Comparison of ENCODE assay signal across 9 cellular contexts in the genomic region with DNA sequence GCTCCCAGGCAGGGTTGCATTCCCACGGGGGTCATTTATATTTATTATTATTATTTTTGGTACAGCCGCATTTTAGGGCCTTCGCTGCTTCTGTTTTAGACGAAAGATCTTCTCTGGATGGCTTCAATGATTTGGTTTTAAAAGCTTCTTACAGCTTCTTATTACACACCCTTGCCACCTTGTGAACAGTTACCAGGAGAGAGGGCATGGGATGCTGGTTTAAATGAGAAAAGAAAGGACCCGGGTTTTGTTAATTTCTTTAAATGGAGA. TPM values are rescaled to one million over a fixed set of nuclear protein-coding genes. Genes with fewer than 3 reads are reported as not detected.
DNase-seq lines count a peak whose midpoint lies in the region; ATAC-seq, FAIRE-seq and TF ChIP-seq lines count a peak whose summit lies in the region.
"Had no signal": no experiment of that assay in that cellular context is flagged by ENCODE, and none has a peak within 500 bp of the region (broad histone marks: within the 10 kb centered on the region; RNA-seq: fewer than 3 reads in every experiment).

No MANE protein-coding gene starts in this region.

- H3K4me1 ChIP-seq in right lobe of liver (peaks cover 0 to 19% (median 0%) of the 10 kb centered on the region in 4 donors), HepG2 (ENCODE audit: insufficient read depth, low read length) (peaks cover 13% of the 10 kb centered on the region), vagina (peaks cover 28% of the 10 kb centered on the region)
- H3K4me1 ChIP-seq: HAP-1 had no signal

- H3K27me3 ChIP-seq in right lobe of liver = peaks cover 0 to 10% of the 10 kb centered on the region in 2 donors
- H3K27me3 ChIP-seq in HepG2 (ENCODE audit: control insufficient read depth in 1 of 2, insufficient read depth in 2 of 2, low read length in 2 of 2) = peaks cover 4 to 69% of the 10 kb centered on the region in 2 experiments; a peak in 4 of 5 replicates
- H3K27me3 ChIP-seq in vagina = no peaks in the 10 kb centered on the region
- H3K27me3 ChIP-seq in H7 (ENCODE audit: control insufficient read depth, insufficient read depth, low read length) = peaks cover 33% of the 10 kb centered on the region

- H3K9ac ChIP-seq in HepG2 (ENCODE audit: insufficient read depth, low read depth, low read length) = no peak overlapping the region

- H3K4me3 Mint-ChIP-seq in nephron = peak overlapping the region; percentile 92 to 99 (median 92)

- H3K27me3 Mint-ChIP-seq in nephron (ENCODE audit: low read depth) = peaks cover 61% of the 10 kb centered on the region

- BruUV-seq in HepG2 (replicated peaks; lab: Mats Ljungman, UMichigan) = no TSS peak

- no peak for TF ChIP-seq EP300 in HepG2 (IDR thresholded peaks at IDR 0.05; ENCODE audit: low read depth in 2 of 2, low read length in 2 of 2)
- TF ChIP-seq EP300 in HepG2 (CRISPR knock-in tag; IDR thresholded peaks at IDR 0.05; ENCODE audit: borderline replicate concordance) = no peak

- H3K4me2 ChIP-seq in HepG2 (ENCODE audit: low read depth, low read length) = no peak overlapping the region

- no peaks in the 10 kb centered on the region for H3K79me2 ChIP-seq in HepG2 (ENCODE audit: insufficient read depth, low read length)

- CTCF ChIA-PET in HepG2 (lab: Yijun Ruan, JAX; ENCODE audit: low intra/inter-chr PET ratio, low total read pairs) = no interaction called here

- H3K4me3 ChIP-seq in right lobe of liver (peak overlapping the region; percentile 49 to 60 (median 54)), HepG2 (replicated peaks in 1 of 3; ENCODE audit: insufficient read depth in 1 of 3, low read depth in 2 of 3, low read length in 3 of 3) (no peak overlapping the region), cardiac fibroblast (replicated peaks in 1 of 2; ENCODE audit: low read depth in 2 of 2, low read length in 2 of 2) (peak overlapping the region; percentile 59 to 77), vagina (peak overlapping the region; percentile 55 to 77), H7 (ENCODE audit: insufficient read depth, low read depth, low read length) (no peak overlapping the region)
- H3K4me3 ChIP-seq: HAP-1 had no signal

- H3K36me3 Mint-ChIP-seq in nephron (ENCODE audit: low read depth) = no peaks in the 10 kb centered on the region

- TF ChIP-seq CTCF in right lobe of liver (IDR thresholded peaks at IDR 0.05) (no peak), HepG2 (CRISPR knock-in tag; IDR thresholded peaks at IDR 0.05) (no peak), cardiac fibroblast (IDR thresholded peaks at IDR 0.05; ENCODE audit: low read depth, low read length) (no peak), nephron (IDR thresholded peaks at IDR 0.05; ENCODE audit: unreplicated experiment in 3 of 3) (no peak), vagina (IDR thresholded peaks at IDR 0.05) (no peak)

- peak overlapping the region in 1 of 3 experiments; percentile 30 for H3K27ac Mint-ChIP-seq in nephron

- no peaks in the 10 kb centered on the region for H4K20me1 ChIP-seq in HepG2 (ENCODE audit: insufficient read depth, low read length)

- 47% methylated on average over 5 of the region's 5 CpGs for WGBS in right lobe of liver (ENCODE audit: insufficient coverage, low coverage, low lambda C conversion rate, missing lambda C conversion rate)
- WGBS in HepG2 (ENCODE audit: low lambda C conversion rate) = 31% methylated on average over 5 of the region's 5 CpGs

- H3K4me1 Mint-ChIP-seq in nephron = peaks cover 26% of the 10 kb centered on the region

- no peak overlapping the region for H2AFZ ChIP-seq in HepG2 (ENCODE audit: low read length)

- TF ChIP-seq RAD21 in HepG2 (CRISPR knock-in tag; IDR thresholded peaks at IDR 0.05) = no peak

- FAIRE-seq in HepG2 (lab: Jason Lieb, UNC) = no peak

- H3K9me3 ChIP-seq in right lobe of liver (no peaks in the 10 kb centered on the region), HepG2 (ENCODE audit: low read length) (no peaks in the 10 kb centered on the region), vagina (no peaks in the 10 kb centered on the region)
- H3K9me3 ChIP-seq: HAP-1 had no signal

- no peaks in the 10 kb centered on the region for H3K9me3 Mint-ChIP-seq in nephron

- in situ Hi-C loops in HepG2 (cut with HindIII; ENCODE audit: extremely low pct_ligation_motif_present, low pct_unique_long_range_greater_than_20kb) = no loop called here

- no peak for TF ChIP-seq POLR2A in right lobe of liver (IDR thresholded peaks at IDR 0.05)
- TF ChIP-seq POLR2A in HepG2 (IDR thresholded peaks at IDR 0.05; ENCODE audit: insufficient read depth in 1 of 2, low read depth in 2 of 2, low read length in 2 of 2) = no peak
- no peak for TF ChIP-seq POLR2A in vagina (IDR thresholded peaks at IDR 0.05)

- intact Hi-C loops in right lobe of liver (cut with DNase I) (no loop called here), HepG2 (cut with micrococcal nuclease; ENCODE audit: unreplicated experiment) (no loop called here), vagina (cut with DNase I) (no loop called here)

- no peak for DNase-seq in right lobe of liver
- no peak for DNase-seq in HepG2 (ENCODE audit: low spot score)
- no peak for DNase-seq in cardiac fibroblast (ENCODE audit: low read depth in 2 of 2)
- no peak for DNase-seq in vagina (ENCODE audit: extremely low spot score in 2 of 2)
- no peak for DNase-seq in NCI-H2029 treated with DMSO at 0.1 percent for 48 hours (lab: John Stamatoyannopoulos, UW)
- no peak for DNase-seq in H7
- no peak for DNase-seq in SK-N-DZ (ENCODE audit: low spot score)

- H3K27ac ChIP-seq in right lobe of liver = peak overlapping the region in 1 of 3 donors; percentile 10
- H3K27ac ChIP-seq in HepG2 (ENCODE audit: extremely low read length, insufficient read depth, low read length) = no peak overlapping the region
- H3K27ac ChIP-seq in vagina = peak overlapping the region; percentile 66

- no peaks in the 10 kb centered on the region for H3K36me3 ChIP-seq in right lobe of liver
- H3K36me3 ChIP-seq in HepG2 (replicated peaks in 1 of 2; ENCODE audit: control insufficient read depth in 1 of 2, insufficient read depth in 2 of 2, low read length in 2 of 2) = no peaks in the 10 kb centered on the region
- H3K36me3 ChIP-seq in vagina = no peaks in the 10 kb centered on the region
- no peaks in the 10 kb centered on the region for H3K36me3 ChIP-seq in H7 (replicated peaks; ENCODE audit: control insufficient read depth, insufficient read depth, low read length)
- H3K36me3 ChIP-seq: HAP-1 had no signal

- ATAC-seq in right lobe of liver (no peak), HepG2 (no peak)

- POLR2A ChIA-PET in HepG2 (lab: Yijun Ruan, JAX) = no interaction called here

TF ChIP-seq in HepG2, 621 proteins besides CTCF, POLR2A, EP300 and RAD21 (continues in another document):
- no peak for TF ChIP-seq NR1H2 (CRISPR knock-in tag; IDR thresholded peaks at IDR 0.05; ENCODE audit: borderline replicate concordance, low read depth)
- TF ChIP-seq, protein P1, sequence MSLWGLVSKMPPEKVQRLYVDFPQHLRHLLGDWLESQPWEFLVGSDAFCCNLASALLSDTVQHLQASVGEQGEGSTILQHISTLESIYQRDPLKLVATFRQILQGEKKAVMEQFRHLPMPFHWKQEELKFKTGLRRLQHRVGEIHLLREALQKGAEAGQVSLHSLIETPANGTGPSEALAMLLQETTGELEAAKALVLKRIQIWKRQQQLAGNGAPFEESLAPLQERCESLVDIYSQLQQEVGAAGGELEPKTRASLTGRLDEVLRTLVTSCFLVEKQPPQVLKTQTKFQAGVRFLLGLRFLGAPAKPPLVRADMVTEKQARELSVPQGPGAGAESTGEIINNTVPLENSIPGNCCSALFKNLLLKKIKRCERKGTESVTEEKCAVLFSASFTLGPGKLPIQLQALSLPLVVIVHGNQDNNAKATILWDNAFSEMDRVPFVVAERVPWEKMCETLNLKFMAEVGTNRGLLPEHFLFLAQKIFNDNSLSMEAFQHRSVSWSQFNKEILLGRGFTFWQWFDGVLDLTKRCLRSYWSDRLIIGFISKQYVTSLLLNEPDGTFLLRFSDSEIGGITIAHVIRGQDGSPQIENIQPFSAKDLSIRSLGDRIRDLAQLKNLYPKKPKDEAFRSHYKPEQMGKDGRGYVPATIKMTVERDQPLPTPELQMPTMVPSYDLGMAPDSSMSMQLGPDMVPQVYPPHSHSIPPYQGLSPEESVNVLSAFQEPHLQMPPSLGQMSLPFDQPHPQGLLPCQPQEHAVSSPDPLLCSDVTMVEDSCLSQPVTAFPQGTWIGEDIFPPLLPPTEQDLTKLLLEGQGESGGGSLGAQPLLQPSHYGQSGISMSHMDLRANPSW (CRISPR knock-in tag; IDR thresholded peaks at IDR 0.05; ENCODE audit: borderline replicate concordance) = no peak
- no peak for TF ChIP-seq SRSF4 (IDR thresholded peaks at IDR 0.05; ENCODE audit: low read depth, low read length, poor library complexity, severe bottlenecking)
- no peak for TF ChIP-seq MXD4 (CRISPR knock-in tag; IDR thresholded peaks at IDR 0.05)

RNA-seq across cellular contexts. Expression of a gene that starts 1.7 kb away (rescaled TPM):
- total RNA-seq in right lobe of liver (1 to 10 TPM in 4 of 6 experiments, under 1 TPM in 2; 0.68 to 1.6 (median 1.2) TPM), HepG2 (2016; rRNA removed; fragmentation: Illumina TruSeq; extraction: Trizol) (0.04 TPM in 1 of 2 replicates, not detected in the other), vagina (10.8 TPM)
- not detected in 2 replicates for total RNA-seq in HepG2 (2016; cell fraction: cytosol; rRNA removed; fragmentation: Illumina TruSeq; extraction: Trizol; ENCODE audit: low read depth)
- total RNA-seq in HepG2 (2016; cell fraction: insoluble cytoplasmic fraction; rRNA removed; fragmentation: Illumina TruSeq; extraction: Trizol) = 0.02 TPM in 1 of 2 replicates, not detected in the other
- total RNA-seq in HepG2 (2016; cell fraction: membrane; rRNA removed; fragmentation: Illumina TruSeq; extraction: Trizol) = not detected in 2 replicates
- total RNA-seq in HepG2 (2016; cell fraction: nucleus; rRNA removed; fragmentation: Illumina TruSeq; extraction: Trizol) = not detected in 2 replicates
- polyA plus RNA-seq in HepG2 (2011; rRNA removed) = 0.01 TPM in 1 of 2 replicates, not detected in the other
- not detected in 2 replicates for polyA plus RNA-seq in HepG2 (2011; cell fraction: cytosol; rRNA removed)
- 0.02 TPM in 1 of 2 replicates, not detected in the other for polyA plus RNA-seq in HepG2 (2011; cell fraction: nucleus; rRNA removed)
- 0.03 and 0.05 TPM in 2 replicates for polyA plus RNA-seq in HepG2 (2012)
- polyA plus RNA-seq in HepG2 (2016; cell fraction: cytosol; fragmentation: Illumina TruSeq; extraction: Trizol; ENCODE audit: low read depth) = not detected in 2 replicates
- 0.03 TPM in 1 of 2 replicates, not detected in the other for polyA plus RNA-seq in HepG2 (2016; cell fraction: insoluble cytoplasmic fraction; fragmentation: Illumina TruSeq; extraction: Trizol; ENCODE audit: low read depth)
- polyA plus RNA-seq in HepG2 (2016; cell fraction: membrane; fragmentation: Illumina TruSeq; extraction: Trizol; ENCODE audit: low read depth) = not detected in 2 replicates
- not detected in 2 replicates for polyA plus RNA-seq in HepG2 (2016; cell fraction: nucleus; fragmentation: Illumina TruSeq; extraction: Trizol; ENCODE audit: insufficient read depth, low read depth)
- polyA minus RNA-seq in HepG2 (2011; rRNA and poly(A)+ RNA removed; ENCODE audit: low replicate concordance) = 1.4 TPM in 1 of 2 replicates, not detected in the other
- not detected in 2 replicates for polyA minus RNA-seq in HepG2 (2011; cell fraction: cytosol; rRNA and poly(A)+ RNA removed)
- polyA minus RNA-seq in HepG2 (2011; cell fraction: nucleus; rRNA and poly(A)+ RNA removed) = 0.12 and 0.13 TPM in 2 replicates
- total RNA-seq in H7 (2014; rRNA removed; shearing (Covaris generic)) = 0.80 and 1.0 TPM in 2 replicates
- polyA plus RNA-seq in SK-N-DZ (2014; cell fraction: cytosol; rRNA removed) = not detected in 2 replicates
- not detected in 2 replicates for polyA plus RNA-seq in SK-N-DZ (2014; cell fraction: nucleus; rRNA removed)

Comparison
In these comparisons a context has a peak if more than half of its experiments do, and no peak if none do; other contexts are left out.
1. H3K4me3 ChIP-seq: peak in right lobe of liver (3 of 3), cardiac fibroblast (2 of 2) and vagina (2 of 2); none in HepG2 (0 of 3) and H7 (single experiment).